16 cellular contexts compared by ENCODE assay signal in genomic region chr15:96183927-96184266, GRCh38.
"Had no signal": no experiment of that assay in that cellular context is flagged by ENCODE, and none has a peak within 500 bp of the region (broad histone marks: within the 10 kb centered on the region; RNA-seq: fewer than 3 reads in every experiment).

No MANE protein-coding gene starts in this region.

- ATAC-seq: activated T-cell treated with anti-CD3 and anti-CD28 coated beads, Interleukin-2, amount 50 U/mL, for 72 hours; heart right ventricle; left cardiac atrium; stimulated activated effector memory CD8-positive, alpha-beta T cell treated with anti-CD3 and anti-CD28 coated beads, Interleukin-12 subunit alpha, Interleukin-12 subunit beta, amount 100 ng/mL, for 72 hours had no signal

- H3K4me3 ChIP-seq: cardiac muscle cell, esophagus muscularis mucosa, heart right ventricle, lung, thoracic aorta had no signal

- H3K36me3 ChIP-seq: cardiac muscle cell, esophagus muscularis mucosa, heart right ventricle, thoracic aorta had no signal

- H3K27me3 ChIP-seq: esophagus muscularis mucosa had no signal

- FAIRE-seq: endothelial cell of umbilical vein had no signal

- H3K27ac ChIP-seq: cardiac muscle cell, heart right ventricle, thoracic aorta had no signal

- H3K9me3 ChIP-seq: esophagus muscularis mucosa, heart right ventricle, thoracic aorta had no signal

- DNase-seq: activated CD4-positive, alpha-beta T cell treated with anti-CD3 and anti-CD28 coated beads for 1 hour; activated gamma-delta T cell; activated T-cell treated with anti-CD3 and anti-CD28 coated beads, Interleukin-2, amount 50 U/mL, for 72 hours; effector memory CD4-positive, alpha-beta T cell; heart right ventricle; immature natural killer cell; left cardiac atrium; nephron progenitor cell; occipital lobe; stimulated activated CD4-positive, alpha-beta T cell treated with anti-CD3 and anti-CD28 coated beads, Interleukin-4, amount 100 ng/mL, for 24 hours had no signal
